In the genomic region with DNA sequence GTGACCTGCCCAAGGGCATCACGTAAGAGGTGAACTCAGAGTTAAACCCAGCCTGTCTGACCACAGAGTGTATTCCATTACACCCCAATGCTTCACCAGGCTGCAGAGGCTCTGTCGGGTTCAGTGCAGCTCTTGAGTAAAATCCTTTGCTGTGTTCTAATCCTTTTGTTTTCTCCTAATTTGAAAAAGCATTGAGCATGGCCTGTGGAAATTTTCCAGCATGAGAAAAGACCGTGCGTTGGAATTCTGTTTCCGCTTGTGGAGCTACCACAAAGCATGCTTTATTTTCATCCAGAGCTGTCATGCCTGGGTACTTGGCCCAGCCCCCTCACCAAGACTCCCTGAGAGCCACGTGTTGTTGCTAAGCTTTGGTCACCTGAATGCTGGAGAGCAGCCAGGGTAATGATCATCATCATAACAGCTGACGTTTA, we compare ENCODE assay signal across 19 cellular contexts.
DNase-seq lines count a peak whose midpoint lies in the region; ATAC-seq and TF ChIP-seq lines count a peak whose summit lies in the region.
"Had no signal": no experiment of that assay in that cellular context is flagged by ENCODE, and none has a peak within 500 bp of the region (broad histone marks: within the 10 kb centered on the region; RNA-seq: fewer than 3 reads in every experiment).

No MANE protein-coding gene starts in this region.

- ATAC-seq in body of pancreas (peak; percentile 93), GM21390 (IDR thresholded peaks at IDR 0.05; ENCODE audit: unreplicated experiment) (no peak)
- ATAC-seq: CD8-positive, alpha-beta T cell; left cardiac atrium; Panc1; stimulated activated memory B cell treated with anti-CD40 and anti-IgM and Interleukin-4, amounts not matched to agents 10 μg/mL and 1 μg/mL and 100 μg/mL, for 72 hours had no signal

- TF ChIP-seq POLR2A in body of pancreas (IDR thresholded peaks at IDR 0.05): no peak

- H3K36me3 ChIP-seq in body of pancreas (replicated peaks in 1 of 2; ENCODE audit: insufficient read depth in 1 of 2, low read depth in 2 of 2): no peaks in the 10 kb centered on the region
- H3K36me3 ChIP-seq: cardiac muscle cell, MG63, sigmoid colon had no signal

- H3K27me3 ChIP-seq in body of pancreas: no peaks in the 10 kb centered on the region
- no peaks in the 10 kb centered on the region for H3K27me3 ChIP-seq in layer of hippocampus (ENCODE audit: control insufficient read depth, insufficient read depth, low read length)
- H3K27me3 ChIP-seq: cardiac muscle cell, sigmoid colon had no signal

- DNase-seq in NCI-H146 (lab: John Stamatoyannopoulos, UW): peak; percentile 33
- DNase-seq in NCI-H146 treated with DMSO at 0.1 percent for 48 hours (lab: John Stamatoyannopoulos, UW; ENCODE audit: unreplicated experiment): no peak
- DNase-seq in body of pancreas: peak; percentile 48 to 70 (median 68)
- DNase-seq in substantia nigra (lab: John Stamatoyannopoulos, UW): peak in 26 of 49 donors; percentile 1 to 51 (median 9)
- no peak for DNase-seq in amniotic stem cell (lab: John Stamatoyannopoulos, UW)
- no peak for DNase-seq in LoVo (ENCODE audit: low spot score)
- DNase-seq: activated naive CD4-positive, alpha-beta T cell treated with Interleukin-2 at 50 U/mL for 16 hours; CD8-positive, alpha-beta T cell; GDM1; left cardiac atrium; MG63; NCI-H446 treated with DMSO at 0.1 percent for 48 hours; sigmoid colon; T-helper 1 cell had no signal

- WGBS in body of pancreas, 2 donors: 21 to 26% methylated on average over 7 of the region's 7 CpGs

- no peak for TF ChIP-seq CTCF in body of pancreas (IDR thresholded peaks at IDR 0.05)

- H3K4me1 ChIP-seq in body of pancreas: peaks cover 14% of the 10 kb centered on the region
- H3K4me1 ChIP-seq: sigmoid colon had no signal

- no peaks in the 10 kb centered on the region for H3K9me3 ChIP-seq in body of pancreas
- H3K9me3 ChIP-seq: MG63, sigmoid colon had no signal

- H3K27ac ChIP-seq in body of pancreas (peak overlapping the region; percentile 14 to 71 (median 68)), layer of hippocampus (ENCODE audit: low read depth, low read length) (peak overlapping the region; percentile 15), substantia nigra (ENCODE audit: low read depth, low read length, poor library complexity, severe bottlenecking) (peak overlapping the region; percentile 31)
- H3K27ac ChIP-seq: cardiac muscle cell, sigmoid colon had no signal

- intact Hi-C loops in body of pancreas (cut with DNase I): no loop called here

- H3K4me3 ChIP-seq in body of pancreas: no peak overlapping the region
- H3K4me3 ChIP-seq: cardiac muscle cell, MG63, sigmoid colon had no signal

Comparison
In these comparisons a context has a peak if more than half of its experiments do, and no peak if none do; other contexts are left out.
1. DNase-seq: peak in NCI-H146 (single experiment), body of pancreas (4 of 4) and substantia nigra (26 of 49); none in NCI-H146 treated with DMSO at 0.1 percent for 48 hours (single experiment), amniotic stem cell (single experiment) and LoVo (single experiment).
2. H3K27ac ChIP-seq: peak in every context shown above with its lines; median percentile 68 in body of pancreas; 31 in substantia nigra; 15 in layer of hippocampus.